Comparison of ENCODE assay signal across 7 cellular contexts in the genomic region with DNA sequence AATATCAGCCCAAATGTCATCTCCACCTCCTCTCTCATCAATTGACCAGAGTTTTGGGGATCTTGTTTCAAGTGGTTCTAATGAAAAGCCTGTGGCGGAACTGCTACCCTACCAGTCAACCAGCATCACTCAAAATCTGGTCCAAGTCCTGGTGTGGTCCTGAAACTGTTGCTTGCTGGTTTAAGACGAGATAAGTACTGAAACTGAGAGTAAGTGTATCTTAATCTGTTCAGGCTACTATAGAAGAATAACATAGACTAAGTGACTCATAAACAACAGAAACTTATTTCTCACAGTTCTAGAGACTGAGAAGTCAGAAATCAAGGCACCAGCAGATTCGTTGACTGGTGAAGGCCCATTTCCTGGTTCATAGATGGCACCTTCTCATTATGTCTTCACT. TPM values are rescaled to one million over a fixed set of nuclear protein-coding genes. Genes with fewer than 3 reads are reported as not detected.
DNase-seq lines count a peak whose midpoint lies in the region; ATAC-seq lines count a peak whose summit lies in the region.

No MANE protein-coding gene starts in this region.

- intact Hi-C loops in sciatic nerve (cut with DNase I): no loop called here

- no peak overlapping the region for H3K27ac Mint-ChIP-seq in T-helper 17 cell

- peaks cover 11% of the 10 kb centered on the region for H3K4me1 Mint-ChIP-seq in T-helper 17 cell

- no peaks in the 10 kb centered on the region for H3K9me3 ChIP-seq in T-helper 17 cell (ENCODE audit: control insufficient read depth, low read length, poor library complexity, severe bottlenecking)

- peaks cover 6% of the 10 kb centered on the region for H3K27me3 Mint-ChIP-seq in T-helper 17 cell

- DNase-seq in kidney tubule cell (ENCODE audit: low spot score) (peak; percentile 9), AG08395 (ENCODE audit: low spot score) (no peak), T-helper 17 cell (no peak), sciatic nerve (ENCODE audit: low spot score) (no peak)

- H3K4me3 Mint-ChIP-seq in T-helper 17 cell: no peak overlapping the region

- ATAC-seq in GM18909 (IDR thresholded peaks at IDR 0.05; ENCODE audit: poor library complexity, unreplicated experiment) (peak; percentile 98), GM21717 (IDR thresholded peaks at IDR 0.05; ENCODE audit: unreplicated experiment) (peak; percentile 98), HG03442 (IDR thresholded peaks at IDR 0.05; ENCODE audit: unreplicated experiment) (peak; percentile 98), T-helper 17 cell (no peak), sciatic nerve (no peak)

- H3K36me3 Mint-ChIP-seq in T-helper 17 cell (ENCODE audit: low read depth): no peaks in the 10 kb centered on the region

RNA-seq across cellular contexts. Expression of a gene that starts 0.9 kb away (rescaled TPM):
- not detected for total RNA-seq in T-helper 17 cell
- total RNA-seq in sciatic nerve: 0.80 TPM

Comparison
In these comparisons a context has a peak if more than half of its experiments do, and no peak if none do; other contexts are left out.
1. ATAC-seq: peak in GM18909 (single experiment), GM21717 (single experiment) and HG03442 (single experiment); none in T-helper 17 cell (single experiment) and sciatic nerve (single experiment).